Comparison of ENCODE assay signal across 13 cellular contexts in the genomic region with DNA sequence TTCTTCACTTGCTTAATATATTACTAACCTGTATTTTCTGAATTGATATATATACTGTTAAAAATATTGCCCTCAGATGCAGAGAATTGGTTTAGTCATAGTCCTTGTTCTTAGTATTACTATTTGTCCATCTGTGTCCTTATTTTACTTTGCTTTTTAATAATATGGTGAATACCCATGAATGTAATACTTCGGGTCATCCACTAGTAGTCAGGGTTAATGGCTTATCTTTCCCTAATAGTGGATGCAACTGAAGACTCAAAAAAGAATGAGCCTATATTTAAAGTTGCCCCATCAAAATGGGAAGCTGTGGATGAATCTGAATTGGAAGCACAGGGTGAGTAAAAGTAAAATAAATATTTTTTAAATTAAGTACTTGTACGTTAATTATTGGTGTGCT. TPM values are rescaled to one million over a fixed set of nuclear protein-coding genes. Genes with fewer than 3 reads are reported as not detected.
A peak's percentile ranks its signal among the peaks of the same experiment; 100 is the strongest.
DNase-seq lines count a peak whose midpoint lies in the region; ATAC-seq and TF ChIP-seq lines count a peak whose summit lies in the region.
"Had no signal": no experiment of that assay in that cellular context is flagged by ENCODE, and none has a peak within 500 bp of the region (broad histone marks: within the 10 kb centered on the region; RNA-seq: fewer than 3 reads in every experiment).

No MANE protein-coding gene starts in this region.

- H3K36me3 Mint-ChIP-seq in activated T-helper 17 cell treated with anti-CD3 and anti-CD28 coated beads, Interleukin-2, amount 50 U/mL, for 72 hours (ENCODE audit: low read depth) = peaks cover 100% of the 10 kb centered on the region
- H3K36me3 Mint-ChIP-seq in osteocyte (ENCODE audit: unreplicated experiment) = peaks cover 30% of the 10 kb centered on the region

- H3K9me3 ChIP-seq in upper lobe of right lung = no peaks in the 10 kb centered on the region
- H3K9me3 ChIP-seq: transverse colon had no signal

- peak overlapping the region; percentile 28 for H3K27ac Mint-ChIP-seq in activated T-helper 17 cell treated with anti-CD3 and anti-CD28 coated beads, Interleukin-2, amount 50 U/mL, for 72 hours
- H3K27ac Mint-ChIP-seq in osteocyte (ENCODE audit: unreplicated experiment) = no peak overlapping the region
- H3K27ac Mint-ChIP-seq: memory B cell had no signal

- H3K27me3 ChIP-seq in upper lobe of right lung = no peaks in the 10 kb centered on the region
- H3K27me3 ChIP-seq: transverse colon had no signal

- no peak overlapping the region for H3K4me3 Mint-ChIP-seq in activated T-helper 17 cell treated with anti-CD3 and anti-CD28 coated beads, Interleukin-2, amount 50 U/mL, for 72 hours
- H3K4me3 Mint-ChIP-seq in osteocyte (ENCODE audit: unreplicated experiment) = no peak overlapping the region
- H3K4me3 Mint-ChIP-seq: memory B cell had no signal

- H3K4me1 ChIP-seq in upper lobe of right lung = no peaks in the 10 kb centered on the region

- peaks cover 9% of the 10 kb centered on the region for H3K4me1 Mint-ChIP-seq in activated T-helper 17 cell treated with anti-CD3 and anti-CD28 coated beads, Interleukin-2, amount 50 U/mL, for 72 hours
- peaks cover 10% of the 10 kb centered on the region for H3K4me1 Mint-ChIP-seq in osteocyte (ENCODE audit: unreplicated experiment)

- DNase-seq in NCI-H82 (lab: John Stamatoyannopoulos, UW) (peak; percentile 9), NCI-H82 treated with DMSO at 0.1 percent for 48 hours (lab: John Stamatoyannopoulos, UW; ENCODE audit: unreplicated experiment) (no peak), LHCN-M2 (ENCODE audit: low read depth) (peak; percentile 8), osteocyte (ENCODE audit: extremely low spot score, unreplicated experiment) (no peak), GM20000 (ENCODE audit: low spot score) (no peak), upper lobe of right lung (no peak)
- DNase-seq in activated CD4-positive, alpha-beta T cell treated with anti-CD3 and anti-CD28 coated beads, Interleukin-2, amount 50 U/mL, for 4 hours = no peak
- DNase-seq: DMS79, NCI-H1417 treated with DMSO at 0.1 percent for 48 hours, transverse colon had no signal

- TF ChIP-seq CTCF in osteocyte (IDR thresholded peaks at IDR 0.05) = peak; percentile 12
- TF ChIP-seq CTCF in GM20000 (IDR thresholded peaks at IDR 0.05; ENCODE audit: extremely low read depth, missing control alignments) = no peak
- TF ChIP-seq CTCF in upper lobe of right lung (IDR thresholded peaks at IDR 0.05) = no peak

- ATAC-seq in activated T-helper 17 cell treated with anti-CD3 and anti-CD28 coated beads, Interleukin-2, amount 50 U/mL, for 72 hours (replicated peaks) = no peak
- ATAC-seq in upper lobe of right lung = no peak

- H3K36me3 ChIP-seq in upper lobe of right lung = peaks cover 79% of the 10 kb centered on the region

- no peaks in the 10 kb centered on the region for H3K9me3 Mint-ChIP-seq in activated T-helper 17 cell treated with anti-CD3 and anti-CD28 coated beads, Interleukin-2, amount 50 U/mL, for 72 hours
- no peaks in the 10 kb centered on the region for H3K9me3 Mint-ChIP-seq in osteocyte (ENCODE audit: unreplicated experiment)
- H3K9me3 Mint-ChIP-seq: memory B cell had no signal

- H3K27me3 Mint-ChIP-seq in activated T-helper 17 cell treated with anti-CD3 and anti-CD28 coated beads, Interleukin-2, amount 50 U/mL, for 72 hours = no peaks in the 10 kb centered on the region
- H3K27me3 Mint-ChIP-seq in osteocyte (ENCODE audit: unreplicated experiment) = no peaks in the 10 kb centered on the region
- H3K27me3 Mint-ChIP-seq: memory B cell had no signal

- H3K4me3 ChIP-seq in upper lobe of right lung = no peak overlapping the region
- H3K4me3 ChIP-seq: SK-N-MC, transverse colon had no signal

- intact Hi-C loops in upper lobe of right lung (cut with DNase I) = no loop called here

- no peak overlapping the region for H3K27ac ChIP-seq in upper lobe of right lung
- H3K27ac ChIP-seq: SK-N-MC, transverse colon had no signal

RNA-seq across cellular contexts. Expression of gene U2SURP, which starts 36.5 kb away (rescaled TPM):
- 61.5 and 63.9 TPM in 2 replicates for total RNA-seq in LHCN-M2 (2014; rRNA removed)
- 16.6 TPM for polyA plus RNA-seq in LHCN-M2 (2012)
- 100 to 1,000 TPM; 147 to 161 TPM for total RNA-seq in activated T-helper 17 cell treated with anti-CD3 and anti-CD28 coated beads, Interleukin-2, amount 50 U/mL, for 72 hours
- 82.5 and 88.8 TPM in 2 replicates for total RNA-seq in osteocyte
- 75.8 TPM for total RNA-seq in upper lobe of right lung

Comparison
In these comparisons a context has a peak if more than half of its experiments do, and no peak if none do; other contexts are left out.
1. DNase-seq: peak in NCI-H82 (single experiment) and LHCN-M2 (single experiment); none in NCI-H82 treated with DMSO at 0.1 percent for 48 hours (single experiment), osteocyte (single experiment), GM20000 (single experiment), upper lobe of right lung (single experiment) and activated CD4-positive, alpha-beta T cell treated with anti-CD3 and anti-CD28 coated beads, Interleukin-2, amount 50 U/mL, for 4 hours (0 of 2).